Comparison of ENCODE assay signal across 20 cellular contexts in the genomic region with DNA sequence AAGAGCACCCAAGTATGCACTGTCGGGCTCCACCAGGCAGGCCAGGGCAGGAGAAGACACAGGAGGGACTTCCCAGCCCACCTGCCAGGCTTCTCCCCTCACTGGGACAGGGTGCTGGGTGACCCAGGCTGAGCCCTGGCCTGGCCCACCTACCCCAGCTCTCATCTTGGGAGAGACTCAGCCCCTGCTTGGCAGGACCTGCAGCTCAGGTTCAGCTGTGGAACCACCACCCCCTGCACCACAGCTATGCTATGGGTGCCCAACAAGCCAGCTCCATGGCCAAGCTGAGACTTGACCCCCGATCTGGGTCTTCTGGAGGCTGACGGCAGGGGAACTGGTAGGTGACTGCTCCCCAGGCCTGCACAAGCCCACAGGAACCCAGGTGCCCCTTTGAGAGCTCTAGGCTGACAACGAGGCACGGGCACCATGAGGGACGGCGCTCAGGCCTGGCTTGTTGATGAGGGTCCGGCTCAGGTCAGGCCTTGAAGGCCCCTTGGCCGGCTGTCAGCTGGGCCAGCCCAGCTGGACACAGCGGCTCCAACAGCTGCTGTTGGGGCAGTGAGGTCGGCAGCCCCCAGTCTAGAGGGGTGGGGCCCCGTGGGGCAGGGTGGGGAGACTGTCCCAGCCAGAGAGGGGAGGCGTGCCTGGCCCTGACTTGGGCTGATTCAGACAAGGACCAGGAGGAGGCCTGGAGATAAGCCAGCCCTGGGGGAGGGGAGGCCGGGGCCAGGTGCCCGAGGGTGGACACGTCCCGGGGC. TPM values are rescaled to one million over a fixed set of nuclear protein-coding genes. Genes with fewer than 3 reads are reported as not detected.
DNase-seq lines count a peak whose midpoint lies in the region; ATAC-seq and TF ChIP-seq lines count a peak whose summit lies in the region.
"Had no signal": no experiment of that assay in that cellular context is flagged by ENCODE, and none has a peak within 500 bp of the region (broad histone marks: within the 10 kb centered on the region; RNA-seq: fewer than 3 reads in every experiment).

No MANE protein-coding gene starts in this region.

- WGBS in body of pancreas, 2 donors: 0 to 30% methylated on average over 3 to 17 of the region's 17 CpGs
- WGBS in stomach, 5 donors: 27 to 43% (median 31%) methylated on average over 10 to 17 of the region's 17 CpGs

- no peaks in the 10 kb centered on the region for H3K27me3 ChIP-seq in right atrium auricular region
- H3K27me3 ChIP-seq in body of pancreas: peaks cover 0 to 10% of the 10 kb centered on the region in 2 donors
- H3K27me3 ChIP-seq in stomach: peaks cover 0 to 46% (median 8%) of the 10 kb centered on the region in 3 donors

- H3K4me1 ChIP-seq in right atrium auricular region: peaks cover 0 to 20% of the 10 kb centered on the region in 2 donors
- peaks cover 19% of the 10 kb centered on the region for H3K4me1 ChIP-seq in body of pancreas
- peaks cover 16 to 50% (median 42%) of the 10 kb centered on the region in 4 donors for H3K4me1 ChIP-seq in stomach

- ATAC-seq in left cardiac atrium: peak in 1 of 2 donors; percentile 4
- no peak for ATAC-seq in body of pancreas
- ATAC-seq: stimulated activated naive CD8-positive, alpha-beta T cell treated with anti-CD3 and anti-CD28 coated beads, Interleukin-15, Interleukin-2, amounts not matched to agents 100 U/mL and 50 U/mL, for 24 hours; upper lobe of right lung had no signal

- no peak overlapping the region for H3K27ac ChIP-seq in right atrium auricular region
- H3K27ac ChIP-seq in body of pancreas: no peak overlapping the region
- peak overlapping the region in 3 of 5 donors; percentile 17 to 42 (median 20) for H3K27ac ChIP-seq in stomach
- H3K27ac ChIP-seq: colonic mucosa, SJSA1, upper lobe of right lung had no signal

- no peak overlapping the region for H3K4me3 ChIP-seq in right atrium auricular region
- H3K4me3 ChIP-seq in body of pancreas: no peak overlapping the region
- no peak overlapping the region for H3K4me3 ChIP-seq in stomach
- H3K4me3 ChIP-seq: colonic mucosa, SJSA1, upper lobe of right lung had no signal

- DNase-seq in left cardiac atrium (peak; percentile 50), right atrium auricular region (ENCODE audit: low spot score) (no peak), body of pancreas (peak in 3 of 4 donors; percentile 41 to 53 (median 43)), stomach (peak; percentile 43), hippocampal formation (lab: John Stamatoyannopoulos, UW) (no peak), inferior parietal cortex (ENCODE audit: extremely low spot score) (no peak)
- DNase-seq: activated CD4-positive, alpha-beta T cell treated with anti-CD3 and anti-CD28 coated beads for 4 hours; activated naive CD4-positive, alpha-beta T cell treated with Interleukin-2 at 50 U/mL for 16 hours; CD4-positive, alpha-beta T cell; colonic mucosa; H9; mesenchymal stem cell; stimulated activated CD4-positive, alpha-beta T cell treated with anti-CD3 and anti-CD28 coated beads, Interleukin-15, amount 100 ng/mL, for 24 hours; stimulated activated naive CD8-positive, alpha-beta T cell treated with anti-CD3 and anti-CD28 coated beads, Interleukin-15, Interleukin-2, amounts not matched to agents 100 U/mL and 50 U/mL, for 24 hours; T1000; upper lobe of right lung had no signal

- H3K36me3 ChIP-seq in right atrium auricular region (peaks cover 7% of the 10 kb centered on the region), body of pancreas (replicated peaks in 1 of 2; ENCODE audit: insufficient read depth in 1 of 2, low read depth in 2 of 2) (no peaks in the 10 kb centered on the region), stomach (peaks cover 6 to 22% (median 16%) of the 10 kb centered on the region in 4 donors)
- H3K36me3 ChIP-seq: upper lobe of right lung had no signal

- TF ChIP-seq POLR2A in body of pancreas (IDR thresholded peaks at IDR 0.05) (no peak), stomach (IDR thresholded peaks at IDR 0.05) (no peak)

- no peak for TF ChIP-seq EP300 in stomach (IDR thresholded peaks at IDR 0.05)

- no peak for TF ChIP-seq CTCF in right atrium auricular region (IDR thresholded peaks at IDR 0.05)
- no peak for TF ChIP-seq CTCF in body of pancreas (IDR thresholded peaks at IDR 0.05)
- TF ChIP-seq CTCF in stomach (IDR thresholded peaks at IDR 0.05): no peak

- H3K9me3 ChIP-seq in right atrium auricular region: no peaks in the 10 kb centered on the region
- no peaks in the 10 kb centered on the region for H3K9me3 ChIP-seq in body of pancreas
- no peaks in the 10 kb centered on the region for H3K9me3 ChIP-seq in stomach
- H3K9me3 ChIP-seq: colonic mucosa, upper lobe of right lung had no signal

- intact Hi-C loops in left cardiac atrium (cut with DNase I): no loop called here
- intact Hi-C loops in body of pancreas (cut with DNase I): no loop called here
- intact Hi-C loops in stomach (cut with DNase I; ENCODE audit: low total_unique reads): loop anchor here (5.0 kb wide), 1 partner anchor 71 kb away; no protein-coding TSS in a partner anchor

RNA-seq across cellular contexts. Expression of gene RPUSD1, which starts 4.6 kb away (rescaled TPM):
- total RNA-seq in left cardiac atrium (10 to 100 TPM; 11.1 to 11.4 TPM), right atrium auricular region (10 to 100 TPM; 11.4 to 13.2 TPM), body of pancreas (10 to 100 TPM; 19.7 to 31.3 TPM), stomach (10 to 100 TPM in 4 of 5 donors, 1 to 10 TPM in 1; 9.0 to 43.7 (median 37.9) TPM)
- polyA plus RNA-seq in stomach: 10 to 100 TPM; 16.4 to 22.9 (median 17.3) TPM

RNA-seq across cellular contexts. Expression of gene CHTF18, which starts 4.8 kb away (rescaled TPM):
- total RNA-seq in left cardiac atrium: 1 to 10 TPM; 4.7 to 8.8 TPM
- 1 to 10 TPM; 1.8 to 2.3 TPM for total RNA-seq in right atrium auricular region
- total RNA-seq in body of pancreas: 10 to 100 TPM in 1 of 2 donors, 1 to 10 TPM in 1; 7.5 to 14.5 TPM
- 100 to 1,000 TPM in 1 of 5 donors, 10 to 100 TPM in 2, 1 to 10 TPM in 2; 2.9 to 143 (median 15.2) TPM for total RNA-seq in stomach
- polyA plus RNA-seq in stomach: 10 to 100 TPM; 17.9 to 31.0 (median 25.1) TPM

RNA-seq across cellular contexts. Expression of gene GNG13, which starts 17.0 kb away (rescaled TPM):
- total RNA-seq in left cardiac atrium: not detected
- not detected for total RNA-seq in right atrium auricular region
- total RNA-seq in body of pancreas: not detected
- total RNA-seq in stomach: not detected
- polyA plus RNA-seq in stomach: not detected
- total RNA-seq: astrocyte; CD4-positive, alpha-beta T cell; epithelial cell of proximal tubule; H9; NCI-H460; SJSA1; upper lobe of right lung had no signal

RNA-seq across cellular contexts. Expression of gene MSLN, which starts 23.0 kb away (rescaled TPM):
- total RNA-seq in left cardiac atrium: 10 to 100 TPM; 12.6 to 13.0 TPM
- total RNA-seq in right atrium auricular region: 10 to 100 TPM; 44.8 to 94.6 TPM
- total RNA-seq in body of pancreas: 1 to 10 TPM in 1 of 2 donors, not detected in 1; 2.1 TPM
- total RNA-seq in stomach: 10 to 100 TPM in 1 of 5 donors, 1 to 10 TPM in 3, not detected in 1; 1.6 to 41.5 (median 3.4) TPM
- 10 to 100 TPM in 1 of 3 donors, 1 to 10 TPM in 1, under 1 TPM in 1; 0.92 to 83.7 (median 6.1) TPM for polyA plus RNA-seq in stomach
- total RNA-seq: astrocyte; CD4-positive, alpha-beta T cell; SJSA1 had no signal

RNA-seq across cellular contexts. Expression of gene CIAO3, which starts 42.8 kb away (rescaled TPM):
- total RNA-seq in left cardiac atrium (10 to 100 TPM; 22.6 to 23.3 TPM), right atrium auricular region (10 to 100 TPM; 23.3 to 25.5 TPM), body of pancreas (10 to 100 TPM; 25.4 to 26.4 TPM), stomach (100 to 1,000 TPM in 1 of 5 donors, 10 to 100 TPM in 4; 35.4 to 145 (median 62.9) TPM)
- 10 to 100 TPM; 22.8 to 37.6 (median 37.2) TPM for polyA plus RNA-seq in stomach

Comparison
In these comparisons a context has a peak if more than half of its experiments do, and no peak if none do; other contexts are left out.
1. DNase-seq: peak in left cardiac atrium (single experiment), body of pancreas (3 of 4) and stomach (single experiment); none in right atrium auricular region (single experiment), hippocampal formation (0 of 2) and inferior parietal cortex (single experiment).
2. H3K27ac ChIP-seq: peak in stomach (3 of 5); none in right atrium auricular region (0 of 2) and body of pancreas (0 of 4).